In genomic region chr18:32337347-32337746, GRCh38 we compare ENCODE assay signal across 22 cellular contexts.
"Had no signal": no experiment of that assay in that cellular context is flagged by ENCODE, and none has a peak within 500 bp of the region (broad histone marks: within the 10 kb centered on the region; RNA-seq: fewer than 3 reads in every experiment).

No MANE protein-coding gene starts in this region.

- H3K4me1 Mint-ChIP-seq: IgD-negative memory B cell had no signal

- ATAC-seq: K562 had no signal

- H3K4me3 Mint-ChIP-seq: IgD-negative memory B cell had no signal

- H3K4me3 ChIP-seq: K562, SJSA1, SK-N-MC had no signal

- H3K36me3 ChIP-seq: SJSA1 had no signal

- H3K27ac Mint-ChIP-seq: IgD-negative memory B cell had no signal

- FAIRE-seq: K562, RCC 7860 had no signal

- H3K27me3 ChIP-seq: SJSA1 had no signal

- H3K4me2 ChIP-seq: KMS-11 had no signal

- H3K4me1 ChIP-seq: SJSA1 had no signal

- H3K27ac ChIP-seq: KMS-11, SJSA1, SK-N-MC had no signal

- H3K36me3 Mint-ChIP-seq: IgD-negative memory B cell had no signal

- DNase-seq: Kasumi-1, MV-4-11, NCI-H1048, NCI-H1105, NCI-H1417, NCI-H1436 treated with DMSO at 0.1 percent for 48 hours, NCI-H1694 treated with DMSO at 0.1 percent for 48 hours, NCI-H1930, NCI-H2081, NCI-H2107, NCI-H2227 treated with DMSO at 0.1 percent for 48 hours, NCI-H526 treated with DMSO at 0.1 percent for 48 hours, NCI-H748 treated with DMSO at 0.1 percent for 48 hours, Right ventricle myocardium superior, RPMI8226, SIG-M5 had no signal

- H3K9ac ChIP-seq: KMS-11 had no signal
